ENCODE assay signal across 8 cellular contexts in the genomic region with DNA sequence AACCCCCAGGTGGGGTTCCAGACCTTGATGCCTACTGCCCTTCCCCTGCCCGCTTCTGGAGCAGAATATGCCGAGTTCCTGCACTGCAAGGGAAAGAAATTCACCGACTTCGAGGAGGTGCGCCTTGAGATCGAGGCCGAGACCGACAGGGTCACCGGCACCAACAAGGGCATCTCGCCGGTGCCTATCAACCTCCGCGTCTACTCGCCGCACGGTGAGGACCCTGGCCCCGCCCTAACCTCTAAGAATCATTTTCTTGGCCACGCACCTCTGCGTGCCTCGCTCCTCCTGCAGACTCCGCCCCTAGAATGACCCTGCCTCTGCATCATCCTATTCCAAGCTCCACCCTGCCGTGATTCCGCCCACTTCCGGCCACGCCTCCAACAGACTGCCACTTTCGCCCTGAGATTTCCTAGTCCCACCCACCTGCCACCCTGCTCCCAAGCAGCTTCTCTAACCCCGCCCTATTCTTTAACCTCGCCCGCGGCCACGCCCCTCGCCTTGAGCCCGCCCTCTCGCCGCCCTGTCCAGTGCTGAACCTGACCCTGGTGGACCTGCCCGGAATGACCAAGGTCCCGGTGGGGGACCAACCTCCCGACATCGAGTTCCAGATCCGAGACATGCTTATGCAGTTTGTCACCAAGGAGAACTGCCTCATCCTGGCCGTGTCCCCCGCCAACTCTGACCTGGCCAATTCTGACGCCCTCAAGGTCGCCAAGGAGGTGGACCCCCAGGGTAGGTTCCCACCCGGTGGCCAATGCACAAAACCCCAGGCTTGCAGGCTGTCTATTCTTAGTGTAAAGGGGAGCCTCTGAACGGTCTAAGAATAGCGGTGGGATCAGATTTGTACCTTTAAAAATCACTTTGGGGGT.
DNase-seq lines count a peak whose midpoint lies in the region; ATAC-seq and TF ChIP-seq lines count a peak whose summit lies in the region.

No MANE protein-coding gene starts in this region.

- ATAC-seq in GM19023 (IDR thresholded peaks at IDR 0.05; ENCODE audit: unreplicated experiment) (peak; percentile 90), HG03432 (IDR thresholded peaks at IDR 0.05; ENCODE audit: unreplicated experiment) (peak; percentile 85)

- CTCF ChIA-PET in RWPE1 (lab: Yijun Ruan, JAX) = interaction anchor here (1.1 to 1.2 kb wide), 3 partner anchors 15 to 36 kb away, joined by 3 to 6 read pairs (median 4); no protein-coding TSS in a partner anchor

- POLR2A ChIA-PET in RWPE1 (lab: Yijun Ruan, JAX; ENCODE audit: low non-redundant PET) = no interaction called here

- no peak for TF ChIP-seq CTCF in 22Rv1 (IDR thresholded peaks at IDR 0.05)
- no peak for TF ChIP-seq CTCF in RWPE1 (conservative IDR thresholded peaks at IDR 0.05; ENCODE audit: low read depth)

- DNase-seq in RWPE1 (ENCODE audit: low spot score) (peak; percentile 100), globus pallidus (ENCODE audit: low spot score) (peak; percentile 87), non-pigmented ciliary epithelial cell (ENCODE audit: low read depth) (peak; percentile 57), substantia nigra (lab: John Stamatoyannopoulos, UW) (peak in 47 of 49 donors; percentile 13 to 95 (median 71))
- peak; percentile 92 for DNase-seq in activated naive CD4-positive, alpha-beta T cell treated with Interleukin-2 at 50 U/mL for 16 hours

- peak overlapping the region; percentile 26; the same call in 1 of the 2 replicates for H3K27ac ChIP-seq in 22Rv1
- peak overlapping the region; percentile 59 for H3K27ac ChIP-seq in RWPE1
- H3K27ac ChIP-seq in substantia nigra (ENCODE audit: low read depth, low read length, poor library complexity, severe bottlenecking) = no peak overlapping the region
